Comparison of ENCODE assay signal across 21 cellular contexts in the genomic region with DNA sequence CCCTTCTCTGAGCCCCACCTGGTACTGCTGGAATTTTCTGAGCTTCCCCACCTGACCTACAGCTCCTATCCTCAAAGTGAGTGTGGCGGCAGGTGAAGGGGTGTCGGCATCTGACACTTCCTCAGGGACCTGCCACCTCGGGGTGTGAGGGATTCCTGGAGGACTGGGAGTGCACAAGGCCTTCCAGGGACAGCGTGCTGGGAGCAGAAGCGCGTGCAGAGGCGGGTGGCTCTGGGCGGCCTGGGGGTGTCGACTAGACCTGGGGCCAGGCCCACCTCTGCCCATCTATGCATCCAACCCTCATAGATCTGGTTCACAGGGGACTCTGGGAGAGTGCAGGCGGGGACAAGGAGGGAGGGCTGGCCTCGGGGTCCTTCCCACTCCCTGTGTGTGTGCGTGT.
"Had no signal": no experiment of that assay in that cellular context is flagged by ENCODE, and none has a peak within 500 bp of the region (broad histone marks: within the 10 kb centered on the region; RNA-seq: fewer than 3 reads in every experiment).

No MANE protein-coding gene starts in this region.

- H3K4me1 ChIP-seq: esophagus squamous epithelium, left ventricle myocardium inferior, right atrium auricular region, uterus had no signal

- H3K27ac Mint-ChIP-seq: activated CD4-positive, alpha-beta T cell treated with anti-CD3 and anti-CD28 coated beads for 36 hours; activated CD8-positive, alpha-beta T cell treated with anti-CD3 and anti-CD28 coated beads for 36 hours; activated naive CD4-positive, alpha-beta T cell treated with anti-CD3 and anti-CD28 coated beads for 36 hours; activated T-helper 1 cell treated with anti-CD3 and anti-CD28 coated beads, Interleukin-12 subunit alpha, Interleukin-12 subunit beta, Interleukin-2, Interleukin-4 antibody, amounts not matched to agents 30 ng/mL and 10 ng/mL and 1 ng/mL, durations not matched to agents 14 hours and 24 hours and 36 hours; memory B cell; nephron; T-cell had no signal

- H2AFZ ChIP-seq: hepatocyte had no signal

- ATAC-seq: activated CD4-positive, alpha-beta T cell treated with anti-CD3 and anti-CD28 coated beads for 36 hours; activated CD8-positive, alpha-beta T cell treated with anti-CD3 and anti-CD28 coated beads for 36 hours; stimulated activated naive CD8-positive, alpha-beta T cell treated with anti-CD3 and anti-CD28 coated beads, Interleukin-15, amount 100 ng/mL, for 72 hours; T-cell had no signal

- H3K9me3 Mint-ChIP-seq: activated CD8-positive, alpha-beta T cell treated with anti-CD3 and anti-CD28 coated beads for 36 hours; activated naive CD4-positive, alpha-beta T cell treated with anti-CD3 and anti-CD28 coated beads for 36 hours; activated T-helper 1 cell treated with anti-CD3 and anti-CD28 coated beads, Interleukin-12 subunit alpha, Interleukin-12 subunit beta, Interleukin-2, Interleukin-4 antibody, amounts not matched to agents 30 ng/mL and 10 ng/mL and 1 ng/mL, durations not matched to agents 14 hours and 24 hours and 36 hours; nephron; stimulated activated naive CD8-positive, alpha-beta T cell treated with anti-CD3 and anti-CD28 coated beads, Interleukin-15, amount 100 ng/mL, for 72 hours; T-cell had no signal

- H3K9me3 ChIP-seq: esophagus squamous epithelium, left ventricle myocardium inferior, right atrium auricular region, SK-N-SH, thoracic aorta, uterus had no signal

- H3K4me2 ChIP-seq: hepatocyte, SK-N-SH had no signal

- DNase-seq: activated CD4-positive, alpha-beta T cell treated with anti-CD3 and anti-CD28 coated beads for 36 hours; activated CD8-positive, alpha-beta memory T cell treated with anti-CD3 and anti-CD28 coated beads, Interleukin-2, amount 50 U/mL, for 4 hours; activated CD8-positive, alpha-beta T cell treated with anti-CD3 and anti-CD28 coated beads for 36 hours; activated naive CD4-positive, alpha-beta T cell treated with anti-CD3 and anti-CD28 coated beads for 36 hours; cortex of kidney; effector CD4-positive, alpha-beta T cell; esophagus squamous epithelium; left ventricle myocardium inferior; nucleus accumbens; SK-N-SH; small intestine; stimulated activated naive CD8-positive, alpha-beta T cell treated with anti-CD3 and anti-CD28 coated beads, Interleukin-15, amount 100 ng/mL, for 72 hours; uterus had no signal

- H3K4me3 ChIP-seq: cardiac muscle cell, esophagus squamous epithelium, hepatocyte, left ventricle myocardium inferior, right atrium auricular region, thoracic aorta, uterus had no signal

- H3K9ac ChIP-seq: SK-N-SH had no signal

- H3K36me3 ChIP-seq: cardiac muscle cell, esophagus squamous epithelium, left ventricle myocardium inferior, right atrium auricular region, thoracic aorta, uterus had no signal

- H3K27me3 ChIP-seq: right atrium auricular region, uterus had no signal

- H3K79me2 ChIP-seq: hepatocyte had no signal

- H3K27ac ChIP-seq: cardiac muscle cell, esophagus squamous epithelium, hepatocyte, left ventricle myocardium inferior, right atrium auricular region, thoracic aorta, uterus had no signal

- H3K4me3 Mint-ChIP-seq: activated CD4-positive, alpha-beta T cell treated with anti-CD3 and anti-CD28 coated beads for 36 hours; activated CD8-positive, alpha-beta T cell treated with anti-CD3 and anti-CD28 coated beads for 36 hours; activated naive CD4-positive, alpha-beta T cell treated with anti-CD3 and anti-CD28 coated beads for 36 hours; activated T-helper 1 cell treated with anti-CD3 and anti-CD28 coated beads, Interleukin-12 subunit alpha, Interleukin-12 subunit beta, Interleukin-2, Interleukin-4 antibody, amounts not matched to agents 30 ng/mL and 10 ng/mL and 1 ng/mL, durations not matched to agents 14 hours and 24 hours and 36 hours; memory B cell; nephron; stimulated activated naive CD8-positive, alpha-beta T cell treated with anti-CD3 and anti-CD28 coated beads, Interleukin-15, amount 100 ng/mL, for 72 hours; T-cell had no signal

- H3K36me3 Mint-ChIP-seq: memory B cell, T-cell had no signal

- H3K4me1 Mint-ChIP-seq: activated CD4-positive, alpha-beta T cell treated with anti-CD3 and anti-CD28 coated beads for 36 hours; nephron; stimulated activated naive CD8-positive, alpha-beta T cell treated with anti-CD3 and anti-CD28 coated beads, Interleukin-15, amount 100 ng/mL, for 72 hours; T-cell had no signal
